1 cellular context compared by ENCODE assay signal in the genomic region with DNA sequence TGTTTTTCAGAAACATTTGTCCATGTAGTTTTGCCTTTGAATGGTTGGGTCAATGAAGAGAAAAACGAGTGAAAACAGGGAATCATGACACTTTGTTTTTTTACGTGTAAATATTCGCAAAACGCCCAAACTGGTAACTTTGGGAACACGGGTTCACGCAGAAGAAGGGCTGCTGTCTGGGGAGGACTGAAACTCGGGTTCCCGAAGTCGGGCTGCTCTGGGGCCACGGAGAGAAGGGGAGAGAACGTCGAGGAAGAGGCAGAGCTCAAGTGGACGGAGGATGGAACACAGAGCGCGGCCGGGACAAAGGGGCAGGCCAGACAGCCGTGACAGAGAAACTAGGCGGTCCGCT.
TF ChIP-seq lines count a peak whose summit lies in the region.

No MANE protein-coding gene starts in this region.

TF ChIP-seq in K562, 482 proteins besides CTCF, POLR2A, EP300 and RAD21 (continued from another document):
- TF ChIP-seq, protein P1, sequence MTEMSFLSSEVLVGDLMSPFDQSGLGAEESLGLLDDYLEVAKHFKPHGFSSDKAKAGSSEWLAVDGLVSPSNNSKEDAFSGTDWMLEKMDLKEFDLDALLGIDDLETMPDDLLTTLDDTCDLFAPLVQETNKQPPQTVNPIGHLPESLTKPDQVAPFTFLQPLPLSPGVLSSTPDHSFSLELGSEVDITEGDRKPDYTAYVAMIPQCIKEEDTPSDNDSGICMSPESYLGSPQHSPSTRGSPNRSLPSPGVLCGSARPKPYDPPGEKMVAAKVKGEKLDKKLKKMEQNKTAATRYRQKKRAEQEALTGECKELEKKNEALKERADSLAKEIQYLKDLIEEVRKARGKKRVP (CRISPR knock-in tag; IDR thresholded peaks at IDR 0.05) = no peak
- TF ChIP-seq CBFB (CRISPR knock-in tag; IDR thresholded peaks at IDR 0.05) (no peak), CBFA2T2 (conservative IDR thresholded peaks at IDR 0.05) (no peak), ZNF699 (CRISPR knock-in tag; IDR thresholded peaks at IDR 0.05; ENCODE audit: insufficient replicate concordance) (no peak), BACH1 (tag; IDR thresholded peaks at IDR 0.05) (no peak), ZNF354B (CRISPR knock-in tag; IDR thresholded peaks at IDR 0.05) (no peak), SMAD2 (IDR thresholded peaks at IDR 0.05; ENCODE audit: low read depth, low read length) (no peak), ZNF41 (CRISPR knock-in tag; conservative IDR thresholded peaks at IDR 0.05) (no peak), SRSF1 (IDR thresholded peaks at IDR 0.05; ENCODE audit: low read depth, low read length) (no peak), ZNF124 (CRISPR knock-in tag; IDR thresholded peaks at IDR 0.05) (no peak), NCOA6 (IDR thresholded peaks at IDR 0.05) (peak; percentile 44; the same call in 1 of the 2 replicates), SMARCE1 (IDR thresholded peaks at IDR 0.05) (0 out of 2 replicates have a peak, but pooled peaks have one; percentile 14)
